8 cellular contexts compared by ENCODE assay signal in the genomic region with DNA sequence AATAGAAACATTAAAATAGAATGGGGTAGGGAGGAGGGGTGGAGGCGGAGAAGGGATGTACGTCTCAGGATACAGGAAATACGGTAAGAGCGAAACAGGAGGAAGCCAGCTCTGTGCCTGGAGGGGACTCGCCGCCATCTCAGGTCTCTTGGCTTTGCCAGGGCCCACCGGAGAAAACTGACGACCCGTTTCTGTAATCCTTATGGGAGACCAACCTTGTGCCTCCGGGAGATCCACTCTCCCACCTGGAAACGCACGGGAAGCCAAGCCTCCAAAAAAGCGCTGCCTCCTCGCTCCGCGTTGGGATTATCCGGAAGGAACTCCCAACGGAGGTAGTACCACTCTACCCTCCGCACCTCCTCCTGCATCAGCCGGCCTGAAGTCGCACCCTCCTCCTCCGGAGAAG. TPM values are rescaled to one million over a fixed set of nuclear protein-coding genes. Genes with fewer than 3 reads are reported as not detected.
DNase-seq lines count a peak whose midpoint lies in the region; ATAC-seq and TF ChIP-seq lines count a peak whose summit lies in the region.

A gene with protein sequence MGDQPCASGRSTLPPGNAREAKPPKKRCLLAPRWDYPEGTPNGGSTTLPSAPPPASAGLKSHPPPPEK (plus strand): TSS at position 92 of the 406 bp plus-strand sequence. CDS start 111 bp downstream, at position 203.

- H3K27me3 ChIP-seq in cardiac muscle cell: no peaks in the 10 kb centered on the region

- CTCF ChIA-PET in Calu3 (lab: Charles Lee): interaction anchor here (0.8 to 1.4 kb wide), 4 partner anchors 9 to 448 kb away, joined by 3 to 5 read pairs (median 4); no protein-coding TSS in a partner anchor

- peaks cover 8% of the 10 kb centered on the region for H3K4me1 Mint-ChIP-seq in Calu3 (ENCODE audit: low read depth, unreplicated experiment)
- H3K4me1 Mint-ChIP-seq in osteocyte (ENCODE audit: unreplicated experiment): peaks cover 22% of the 10 kb centered on the region

- H3K27ac ChIP-seq in adipose tissue (ENCODE audit: low read depth, low read length) (no peak within 1 kb of the TSS), cardiac muscle cell (peak within 1 kb of the TSS; percentile 66)

- DNase-seq in Calu3 (peak; percentile 37), RPMI8226 (peak; percentile 64), cardiac muscle cell (ENCODE audit: low read depth in 1 of 2, low spot score in 1 of 2) (peak; percentile 52 to 58), osteocyte (ENCODE audit: extremely low spot score, unreplicated experiment) (no peak)

- intact Hi-C loops in Calu3 (cut with micrococcal nuclease; ENCODE audit: unreplicated experiment): loop anchor here (5.0 kb wide), 2 partner anchors 167 to 1012 kb away; partner anchors contain the start of genes RRAGB and UBQLN2

- H3K4me3 Mint-ChIP-seq in Calu3 (ENCODE audit: low read depth, unreplicated experiment) (peak within 1 kb of the TSS; percentile 83), osteocyte (ENCODE audit: unreplicated experiment) (peak within 1 kb of the TSS; percentile 85)

- BruUV-seq in Calu3 (replicated peaks; lab: Mats Ljungman, UMichigan): no TSS peak

- H3K4me3 ChIP-seq in cardiac muscle cell: peak within 1 kb of the TSS; percentile 85

- H3K36me3 Mint-ChIP-seq in Calu3 (ENCODE audit: insufficient read depth, unreplicated experiment): peaks cover 12% of the 10 kb centered on the region
- H3K36me3 Mint-ChIP-seq in osteocyte (ENCODE audit: unreplicated experiment): peaks cover 2% of the 10 kb centered on the region

- 0 to 7% (median 0%) methylated on average over 17 to 22 of the region's 22 CpGs for WGBS in adipose tissue, 3 donors

- H3K4me1 ChIP-seq in cardiac muscle cell (ENCODE audit: low read depth): no peaks in the 10 kb centered on the region

- no peaks in the 10 kb centered on the region for H3K27me3 Mint-ChIP-seq in Calu3 (ENCODE audit: unreplicated experiment)
- H3K27me3 Mint-ChIP-seq in osteocyte (ENCODE audit: unreplicated experiment): no peaks in the 10 kb centered on the region

- TF ChIP-seq CTCF in Calu3 (IDR thresholded peaks at IDR 0.05; ENCODE audit: unreplicated experiment) (no peak), cardiac muscle cell (IDR thresholded peaks at IDR 0.05; ENCODE audit: low read depth, low read length) (no peak), osteocyte (IDR thresholded peaks at IDR 0.05) (no peak)

- H3K9me3 Mint-ChIP-seq in Calu3 (ENCODE audit: low read depth, unreplicated experiment) (no peaks in the 10 kb centered on the region), osteocyte (ENCODE audit: unreplicated experiment) (peaks cover 5% of the 10 kb centered on the region)

- ATAC-seq in GM19455 (IDR thresholded peaks at IDR 0.05; ENCODE audit: unreplicated experiment): peak; percentile 77
- peak; percentile 69 for ATAC-seq in HG03571 (IDR thresholded peaks at IDR 0.05; ENCODE audit: unreplicated experiment)
- ATAC-seq in GM19328 (IDR thresholded peaks at IDR 0.05; ENCODE audit: unreplicated experiment): no peak

- H3K27ac Mint-ChIP-seq in Calu3 (ENCODE audit: unreplicated experiment) (peak within 1 kb of the TSS; percentile 77), osteocyte (ENCODE audit: unreplicated experiment) (peak within 1 kb of the TSS; percentile 97)

- H3K9me3 ChIP-seq in cardiac muscle cell (ENCODE audit: low read depth): no peaks in the 10 kb centered on the region

- H3K36me3 ChIP-seq in cardiac muscle cell: no peaks in the 10 kb centered on the region

RNA-seq across cellular contexts. Expression of the gene that starts here (rescaled TPM):
- 57.1 and 65.0 TPM in 2 replicates for total RNA-seq in Calu3 (2022)
- polyA plus RNA-seq in adipose tissue: 10 to 100 TPM in 2 of 3 donors, 1 to 10 TPM in 1; 8.1 to 47.9 (median 17.9) TPM
- 13.1 and 20.4 TPM in 2 replicates for total RNA-seq in cardiac muscle cell
- 243 and 281 TPM in 2 replicates for polyA plus RNA-seq in cardiac muscle cell
- total RNA-seq in osteocyte: 61.1 and 62.5 TPM in 2 replicates
